In genomic region chr7:80097756-80098155, GRCh38 we compare ENCODE assay signal across 1 cellular context.
TF ChIP-seq lines count a peak whose summit lies in the region.

No MANE protein-coding gene starts in this region.

TF ChIP-seq in IMR-90, 13 proteins besides CTCF, POLR2A, EP300 and RAD21 (continued from another document):
- no peak for TF ChIP-seq ELK1 (IDR thresholded peaks at IDR 0.05; ENCODE audit: borderline replicate concordance, low read depth, low read length)
- TF ChIP-seq USF2 (IDR thresholded peaks at IDR 0.05; ENCODE audit: low read depth, low read length) = no peak
